In genomic region chr22:31250740-31251330, GRCh38 we compare ENCODE assay signal across 13 cellular contexts. TPM values are rescaled to one million over a fixed set of nuclear protein-coding genes. Genes with fewer than 3 reads are reported as not detected.
DNase-seq lines count a peak whose midpoint lies in the region; ATAC-seq and TF ChIP-seq lines count a peak whose summit lies in the region.
"Had no signal": no experiment of that assay in that cellular context is flagged by ENCODE, and none has a peak within 500 bp of the region (broad histone marks: within the 10 kb centered on the region; RNA-seq: fewer than 3 reads in every experiment).

No MANE protein-coding gene starts in this region.

- peaks cover 32% of the 10 kb centered on the region for H4K20me1 ChIP-seq in osteoblast (ENCODE audit: insufficient read depth, low read length)

- TF ChIP-seq CTCF in fibroblast of pulmonary artery (IDR thresholded peaks at IDR 0.05; ENCODE audit: low read length, missing control alignments) (no peak), osteoblast (IDR thresholded peaks at IDR 0.05; ENCODE audit: extremely low read depth, low read depth, low read length) (no peak), A673 (conservative IDR thresholded peaks at IDR 0.05; ENCODE audit: low read depth, low read length) (no peak)
- TF ChIP-seq CTCF in CD8-positive, alpha-beta T cell (IDR thresholded peaks at IDR 0.05): no peak

- peaks cover 10% of the 10 kb centered on the region for H3K36me3 ChIP-seq in CD4-positive, CD25-positive, alpha-beta regulatory T cell (ENCODE audit: control insufficient read depth, insufficient read depth, low read length)
- no peaks in the 10 kb centered on the region for H3K36me3 ChIP-seq in osteoblast (ENCODE audit: insufficient read depth, low read length)
- no peaks in the 10 kb centered on the region for H3K36me3 ChIP-seq in CD8-positive, alpha-beta T cell (ENCODE audit: insufficient read depth, low read length)
- H3K36me3 ChIP-seq in A673 (ENCODE audit: insufficient read depth, low read length, poor library complexity, severe bottlenecking): no peaks in the 10 kb centered on the region

- no peaks in the 10 kb centered on the region for H3K27me3 Mint-ChIP-seq in CD4-positive, CD25-positive, alpha-beta regulatory T cell
- H3K27me3 Mint-ChIP-seq in T-helper 17 cell: no peaks in the 10 kb centered on the region
- no peaks in the 10 kb centered on the region for H3K27me3 Mint-ChIP-seq in CD8-positive, alpha-beta T cell (ENCODE audit: low read depth)

- ATAC-seq in CD4-positive, CD25-positive, alpha-beta regulatory T cell (ENCODE audit: low read depth in 2 of 2): no peak
- no peak for ATAC-seq in T-helper 17 cell
- no peak for ATAC-seq in CD8-positive, alpha-beta T cell
- ATAC-seq: activated CD4-positive, CD25-positive, alpha-beta regulatory T cell treated with anti-CD3 and anti-CD28 coated beads, Interleukin-2, amount 50 U/mL, for 24 hours had no signal

- H3K4me1 Mint-ChIP-seq in CD4-positive, CD25-positive, alpha-beta regulatory T cell: peaks cover 23 to 70% (median 45%) of the 10 kb centered on the region in 4 donors
- H3K4me1 Mint-ChIP-seq in T-helper 17 cell: peaks cover 17% of the 10 kb centered on the region
- peaks cover 21% of the 10 kb centered on the region for H3K4me1 Mint-ChIP-seq in CD8-positive, alpha-beta T cell (ENCODE audit: low read depth)

- H3K9me3 ChIP-seq in CD4-positive, CD25-positive, alpha-beta regulatory T cell (ENCODE audit: control insufficient read depth in 2 of 2, low read length in 2 of 2): no peaks in the 10 kb centered on the region
- H3K9me3 ChIP-seq in T-helper 17 cell (ENCODE audit: control insufficient read depth, low read length, poor library complexity, severe bottlenecking): no peaks in the 10 kb centered on the region
- no peaks in the 10 kb centered on the region for H3K9me3 ChIP-seq in osteoblast (ENCODE audit: low read depth, low read length)
- H3K9me3 ChIP-seq in CD8-positive, alpha-beta T cell (ENCODE audit: low read length): no peaks in the 10 kb centered on the region
- no peaks in the 10 kb centered on the region for H3K9me3 ChIP-seq in A673 (ENCODE audit: low read depth, low read length, poor library complexity, severe bottlenecking)

- H2AFZ ChIP-seq in osteoblast (ENCODE audit: low read length): no peak overlapping the region

- POLR2A ChIA-PET in CD8-positive, alpha-beta T cell (lab: Charles Lee): interaction anchor here (1.6 kb wide), 1 partner anchor 22 kb away, joined by 4 read pairs; no protein-coding TSS in a partner anchor
- POLR2A ChIA-PET in A673 (lab: Charles Lee; ENCODE audit: low non-redundant PET): no interaction called here

- H3K27ac Mint-ChIP-seq in CD4-positive, CD25-positive, alpha-beta regulatory T cell: peak overlapping the region; percentile 38 to 85 (median 77)
- H3K27ac Mint-ChIP-seq in T-helper 17 cell: peak overlapping the region; percentile 56
- H3K27ac Mint-ChIP-seq in CD8-positive, alpha-beta T cell: no peak overlapping the region

- CTCF ChIA-PET in CD8-positive, alpha-beta T cell (lab: Charles Lee): interaction anchor here (1.1 to 5.9 kb wide), 4 partner anchors 22 to 615 kb away, joined by 3 to 32 read pairs (median 4); partner anchors contain the start of gene SLC35E4
- CTCF ChIA-PET in A673 (lab: Charles Lee): interaction anchor here (0.7 kb wide), 1 partner anchor 21 kb away, joined by 3 read pairs; no protein-coding TSS in a partner anchor

- H3K79me2 ChIP-seq in osteoblast (ENCODE audit: insufficient read depth, low read length): peaks cover 64% of the 10 kb centered on the region

- H3K27ac ChIP-seq in CD4-positive, CD25-positive, alpha-beta regulatory T cell (ENCODE audit: insufficient read depth, low read length, poor library complexity, severe bottlenecking): no peak overlapping the region
- no peak overlapping the region for H3K27ac ChIP-seq in osteoblast (ENCODE audit: low read depth, low read length)
- H3K27ac ChIP-seq in CD8-positive, alpha-beta T cell (ENCODE audit: low read depth, low read length): no peak overlapping the region
- H3K27ac ChIP-seq in A673 (ENCODE audit: low read depth, low read length, poor library complexity, severe bottlenecking): no peak overlapping the region

- no peak for DNase-seq in CD4-positive, CD25-positive, alpha-beta regulatory T cell
- no peak for DNase-seq in T-helper 17 cell
- peak; percentile 40 for DNase-seq in fibroblast of pulmonary artery (ENCODE audit: low read depth)
- no peak for DNase-seq in osteoblast (ENCODE audit: insufficient read length, low spot score, missing footprints)
- DNase-seq in NCI-H187 treated with DMSO at 0.1 percent for 48 hours (lab: John Stamatoyannopoulos, UW): no peak
- DNase-seq in SIG-M5 (lab: John Stamatoyannopoulos, UW): no peak
- no peak for DNase-seq in CD8-positive, alpha-beta T cell
- no peak for DNase-seq in A673 (ENCODE audit: low spot score)
- DNase-seq: GDM1; NCI-H2171; stimulated activated CD4-positive, alpha-beta T cell treated with anti-CD3 and anti-CD28 coated beads, Interleukin-15, amount 100 ng/mL, for 24 hours; stimulated activated naive CD4-positive, alpha-beta T cell had no signal

- no peaks in the 10 kb centered on the region for H3K9me3 Mint-ChIP-seq in CD4-positive, CD25-positive, alpha-beta regulatory T cell
- H3K9me3 Mint-ChIP-seq in CD8-positive, alpha-beta T cell: no peaks in the 10 kb centered on the region

- H3K4me3 ChIP-seq in CD4-positive, CD25-positive, alpha-beta regulatory T cell (ENCODE audit: low read depth, low read length): no peak overlapping the region
- H3K4me3 ChIP-seq in fibroblast of pulmonary artery (replicated peaks; ENCODE audit: low read depth, low read length): peak overlapping the region; percentile 24
- no peak overlapping the region for H3K4me3 ChIP-seq in osteoblast (ENCODE audit: insufficient read depth, low read length)
- no peak overlapping the region for H3K4me3 ChIP-seq in CD8-positive, alpha-beta T cell (ENCODE audit: low read depth, low read length)
- H3K4me3 ChIP-seq in A673 (ENCODE audit: low read depth, low read length, poor library complexity, severe bottlenecking): no peak overlapping the region

- H3K27me3 ChIP-seq in CD4-positive, CD25-positive, alpha-beta regulatory T cell (ENCODE audit: control insufficient read depth, insufficient read depth, low read length): no peaks in the 10 kb centered on the region
- H3K27me3 ChIP-seq in osteoblast (ENCODE audit: insufficient read depth, low read length) (no peaks in the 10 kb centered on the region), A673 (replicated peaks; ENCODE audit: insufficient read depth, low read depth, low read length, poor library complexity) (no peaks in the 10 kb centered on the region)
- H3K27me3 ChIP-seq in CD8-positive, alpha-beta T cell (ENCODE audit: insufficient read depth, low read length): no peaks in the 10 kb centered on the region

- peaks cover 6% of the 10 kb centered on the region for H3K36me3 Mint-ChIP-seq in CD4-positive, CD25-positive, alpha-beta regulatory T cell
- no peaks in the 10 kb centered on the region for H3K36me3 Mint-ChIP-seq in T-helper 17 cell (ENCODE audit: low read depth)
- peaks cover 12% of the 10 kb centered on the region for H3K36me3 Mint-ChIP-seq in CD8-positive, alpha-beta T cell

- intact Hi-C loops in CD8-positive, alpha-beta T cell (cut with DNase I, micrococcal nuclease): no loop called here
- intact Hi-C loops in A673 (cut with micrococcal nuclease; ENCODE audit: unreplicated experiment): no loop called here

- H3K4me1 ChIP-seq in CD4-positive, CD25-positive, alpha-beta regulatory T cell (ENCODE audit: control insufficient read depth, insufficient read depth, low read length, poor library complexity, severe bottlenecking): peaks cover 64% of the 10 kb centered on the region
- H3K4me1 ChIP-seq in osteoblast (ENCODE audit: insufficient read depth, low read length) (peaks cover 30% of the 10 kb centered on the region), A673 (ENCODE audit: insufficient read depth, low read length, poor library complexity, severe bottlenecking) (no peaks in the 10 kb centered on the region)
- H3K4me1 ChIP-seq in CD8-positive, alpha-beta T cell (ENCODE audit: insufficient read depth, low read length): peaks cover 18% of the 10 kb centered on the region

- H3K4me2 ChIP-seq in osteoblast (ENCODE audit: insufficient read depth, low read length): peak overlapping the region; percentile 92

- BruUV-seq in A673 (replicated peaks; lab: Mats Ljungman, UMichigan): no TSS peak

- peak overlapping the region in 1 of 4 donors; percentile 35 for H3K4me3 Mint-ChIP-seq in CD4-positive, CD25-positive, alpha-beta regulatory T cell
- H3K4me3 Mint-ChIP-seq in T-helper 17 cell: no peak overlapping the region
- no peak overlapping the region for H3K4me3 Mint-ChIP-seq in CD8-positive, alpha-beta T cell

RNA-seq across cellular contexts. Expression of gene LIMK2, which starts 38.7 kb away (rescaled TPM):
- 42.4 TPM for total RNA-seq in CD4-positive, CD25-positive, alpha-beta regulatory T cell
- polyA plus RNA-seq in CD4-positive, CD25-positive, alpha-beta regulatory T cell: 10 to 100 TPM; 22.4 to 33.2 (median 24.9) TPM
- total RNA-seq in T-helper 17 cell (10 to 100 TPM; 20.7 to 25.3 TPM), osteoblast (25.0 and 29.8 TPM in 2 replicates), A673 (2021) (27.9 and 33.4 TPM in 2 replicates)
- total RNA-seq in CD8-positive, alpha-beta T cell: 1 to 10 TPM; 8.4 to 9.1 TPM

RNA-seq across cellular contexts. Expression of gene PIK3IP1, which starts 41.5 kb away (rescaled TPM):
- total RNA-seq in CD4-positive, CD25-positive, alpha-beta regulatory T cell: 534 TPM
- polyA plus RNA-seq in CD4-positive, CD25-positive, alpha-beta regulatory T cell: 100 to 1,000 TPM; 425 to 700 (median 557) TPM
- total RNA-seq in T-helper 17 cell (100 to 1,000 TPM; 388 to 426 TPM), osteoblast (31.5 and 40.1 TPM in 2 replicates), A673 (2021) (0.24 and 0.46 TPM in 2 replicates)
- 100 to 1,000 TPM; 802 to 814 TPM for total RNA-seq in CD8-positive, alpha-beta T cell

Comparison
In these comparisons a context has a peak if more than half of its experiments do, and no peak if none do; other contexts are left out.
1. RNA of gene PIK3IP1, which starts 41.5 kb away (total RNA-seq): 802 to 814 TPM in CD8-positive, alpha-beta T cell, 534 TPM in CD4-positive, CD25-positive, alpha-beta regulatory T cell (single experiment), 388 to 426 TPM in T-helper 17 cell and 31.5 to 40.1 TPM in osteoblast; 0.24 to 0.46 TPM in A673; every median in the first group is over 10 times any median in the second.